Comparison of ENCODE assay signal across 15 cellular contexts in the genomic region with DNA sequence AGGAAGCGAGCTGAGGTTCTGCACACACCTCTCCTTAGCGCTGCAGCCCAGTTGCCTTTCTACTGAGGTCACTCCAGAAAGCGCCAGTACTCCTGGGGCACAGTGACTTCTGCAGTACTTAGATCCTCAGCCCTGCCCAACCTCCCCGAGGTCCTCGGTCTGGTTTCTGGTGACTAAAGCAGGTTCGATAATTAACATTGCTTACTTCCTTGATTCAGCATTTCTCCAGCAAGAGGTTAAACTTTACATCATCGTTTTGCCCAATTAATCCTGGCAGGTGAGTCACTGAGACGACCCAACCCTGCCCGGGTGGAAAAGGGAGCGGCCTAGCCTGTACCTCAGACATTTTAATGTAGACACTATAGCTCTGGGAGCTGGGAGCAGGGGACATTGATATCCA.
DNase-seq lines count a peak whose midpoint lies in the region; ATAC-seq and TF ChIP-seq lines count a peak whose summit lies in the region.
"Had no signal": no experiment of that assay in that cellular context is flagged by ENCODE, and none has a peak within 500 bp of the region (broad histone marks: within the 10 kb centered on the region; RNA-seq: fewer than 3 reads in every experiment).

No MANE protein-coding gene starts in this region.

- H3K27me3 Mint-ChIP-seq in progenitor cell of endocrine pancreas: no peaks in the 10 kb centered on the region

- BruUV-seq in HCT116 (replicated peaks; lab: Mats Ljungman, UMichigan): no TSS peak

- 53 to 55% methylated on average over 7 to 8 of the region's 10 CpGs for WGBS in esophagus squamous epithelium, 2 donors

- no peak overlapping the region for H2AFZ ChIP-seq in HCT116 (ENCODE audit: low read depth, low read length, poor library complexity, severe bottlenecking)

- no peaks in the 10 kb centered on the region for H3K27me3 ChIP-seq in HCT116 (ENCODE audit: insufficient read depth, low read length)
- H3K27me3 ChIP-seq in Peyer's patch: no peaks in the 10 kb centered on the region
- no peaks in the 10 kb centered on the region for H3K27me3 ChIP-seq in esophagus squamous epithelium
- H3K27me3 ChIP-seq: brain microvascular endothelial cell had no signal

- CTCF ChIA-PET in HCT116 (lab: Charles Lee): interaction anchor here (2.6 kb wide), 1 partner anchor 14 kb away, joined by 9 read pairs; no protein-coding TSS in a partner anchor

- H3K27ac ChIP-seq in HCT116 (ENCODE audit: low read depth, low read length) (peak overlapping the region; percentile 59), Peyer's patch (peak overlapping the region in 3 of 4 donors; percentile 60 to 79 (median 70)), esophagus squamous epithelium (peak overlapping the region; percentile 70 to 85 (median 75))
- H3K27ac ChIP-seq: brain microvascular endothelial cell had no signal

- H3K9ac ChIP-seq in HCT116 (ENCODE audit: low read length): peak overlapping the region; percentile 19

- H3K9me3 ChIP-seq in HCT116 (ENCODE audit: control insufficient read depth in 1 of 2, insufficient read depth in 1 of 2, low read depth in 1 of 2, low read length in 2 of 2) (no peaks in the 10 kb centered on the region), Peyer's patch (no peaks in the 10 kb centered on the region), esophagus squamous epithelium (no peaks in the 10 kb centered on the region)

- H3K36me3 ChIP-seq in HCT116 (ENCODE audit: control insufficient read depth in 1 of 2, insufficient read depth in 2 of 2, low read length in 2 of 2) (no peaks in the 10 kb centered on the region), Peyer's patch (peaks cover 0 to 14% (median 0%) of the 10 kb centered on the region in 3 donors), esophagus squamous epithelium (peaks cover 0 to 30% (median 0%) of the 10 kb centered on the region in 3 donors)
- H3K36me3 ChIP-seq: brain microvascular endothelial cell had no signal

- no peak overlapping the region for H3K4me3 Mint-ChIP-seq in progenitor cell of endocrine pancreas (ENCODE audit: low read depth)
- H3K4me3 Mint-ChIP-seq: activated T-helper 17 cell treated with anti-CD3 and anti-CD28 coated beads, Interleukin-2, amount 50 U/mL, for 72 hours; CD8-positive, alpha-beta T cell had no signal

- DNase-seq in HCT116 (ENCODE audit: low read depth, low spot score) (peak; percentile 78), Peyer's patch (peak in 2 of 3 donors; percentile 78 to 84), esophagus squamous epithelium (lab: John Stamatoyannopoulos, UW) (no peak), progenitor cell of endocrine pancreas (ENCODE audit: low spot score, unreplicated experiment) (no peak), 8988T (no peak), omental fat pad (ENCODE audit: low spot score) (no peak)
- DNase-seq in stimulated activated CD4-positive, alpha-beta T cell treated with anti-CD3 and anti-CD28 coated beads, Interleukin-1b, Interleukin-23, amount 100 ng/mL, for 48 hours: no peak
- DNase-seq: activated CD4-positive, alpha-beta T cell treated with anti-CD3 and anti-CD28 coated beads for 4 hours; brain microvascular endothelial cell; CD8-positive, alpha-beta T cell; hippocampal formation; right cardiac atrium; SW 1271 had no signal

- H3K4me1 ChIP-seq in HCT116 (ENCODE audit: control insufficient read depth in 1 of 2, insufficient read depth in 2 of 2, low read length in 2 of 2) (peaks cover 20 to 31% of the 10 kb centered on the region in 2 experiments), Peyer's patch (peaks cover 0 to 31% (median 4%) of the 10 kb centered on the region in 4 donors), esophagus squamous epithelium (peaks cover 3 to 39% (median 3%) of the 10 kb centered on the region in 3 donors)

- peak; percentile 24; the same call in 1 of the 2 replicates for TF ChIP-seq RAD21 in HCT116 (IDR thresholded peaks at IDR 0.05; ENCODE audit: low read depth)

- H3K9me2 ChIP-seq in HCT116 (ENCODE audit: insufficient read depth): no peaks in the 10 kb centered on the region

- H3K4me3 ChIP-seq in HCT116 (replicated peaks in 1 of 2; ENCODE audit: low read depth in 1 of 2, low read length in 2 of 2) (peak overlapping the region; percentile 22), Peyer's patch (no peak overlapping the region), esophagus squamous epithelium (no peak overlapping the region)

- POLR2A ChIA-PET in HCT116 (lab: Charles Lee): no interaction called here

- no peaks in the 10 kb centered on the region for H4K20me1 ChIP-seq in HCT116 (ENCODE audit: insufficient read depth)

- 0 out of 2 replicates have a peak, but pooled peaks cover 3% of the 10 kb centered on the region for H3K79me2 ChIP-seq in HCT116 (ENCODE audit: insufficient read depth, low read length)

- peaks cover 36% of the 10 kb centered on the region for H3K4me1 Mint-ChIP-seq in progenitor cell of endocrine pancreas (ENCODE audit: low read depth)
- H3K4me1 Mint-ChIP-seq: activated T-helper 17 cell treated with anti-CD3 and anti-CD28 coated beads, Interleukin-2, amount 50 U/mL, for 72 hours had no signal

- H3K36me3 Mint-ChIP-seq in progenitor cell of endocrine pancreas (ENCODE audit: insufficient read depth): peaks cover 9% of the 10 kb centered on the region
- H3K36me3 Mint-ChIP-seq: CD8-positive, alpha-beta T cell had no signal

- peak; percentile 95 for ATAC-seq in HCT116
- ATAC-seq in omental fat pad (ENCODE audit: low FRiP score): no peak
- no peak for ATAC-seq in GM18520 (IDR thresholded peaks at IDR 0.05; ENCODE audit: unreplicated experiment)
- ATAC-seq: activated T-helper 17 cell treated with anti-CD3 and anti-CD28 coated beads, Interleukin-2, amount 50 U/mL, for 72 hours; CD8-positive, alpha-beta T cell had no signal

- H3K4me2 ChIP-seq in HCT116 (ENCODE audit: low read length): peak overlapping the region; percentile 59

- no peak for TF ChIP-seq CTCF in HCT116 (IDR thresholded peaks at IDR 0.05 in 2 of 3, conservative IDR thresholded peaks at IDR 0.05 in 1 of 3; ENCODE audit: borderline replicate concordance in 1 of 3, insufficient read depth in 1 of 3, low read depth in 2 of 3, low read length in 2 of 3)
- no peak for TF ChIP-seq CTCF in Peyer's patch (IDR thresholded peaks at IDR 0.05)
- TF ChIP-seq CTCF in esophagus squamous epithelium (IDR thresholded peaks at IDR 0.05): no peak
- no peak for TF ChIP-seq CTCF in progenitor cell of endocrine pancreas (IDR thresholded peaks at IDR 0.05; ENCODE audit: unreplicated experiment)
- no peak for TF ChIP-seq CTCF in omental fat pad (IDR thresholded peaks at IDR 0.05)

- intact Hi-C loops in HCT116 (cut with micrococcal nuclease): no loop called here
- intact Hi-C loops in esophagus squamous epithelium (cut with DNase I): no loop called here

- TF ChIP-seq POLR2A in HCT116 (IDR thresholded peaks at IDR 0.05; ENCODE audit: borderline replicate concordance, extremely low read depth, insufficient read depth, insufficient read length): no peak
- peak in 1 of 2 donors; percentile 31 for TF ChIP-seq POLR2A in Peyer's patch (IDR thresholded peaks at IDR 0.05)
- no peak for TF ChIP-seq POLR2A in esophagus squamous epithelium (IDR thresholded peaks at IDR 0.05)

- H3K27ac Mint-ChIP-seq in progenitor cell of endocrine pancreas: peak overlapping the region; percentile 27
- H3K27ac Mint-ChIP-seq: activated T-helper 17 cell treated with anti-CD3 and anti-CD28 coated beads, Interleukin-2, amount 50 U/mL, for 72 hours; CD8-positive, alpha-beta T cell had no signal

- H3K9me3 Mint-ChIP-seq in progenitor cell of endocrine pancreas (ENCODE audit: low read depth): no peaks in the 10 kb centered on the region
- H3K9me3 Mint-ChIP-seq: activated T-helper 17 cell treated with anti-CD3 and anti-CD28 coated beads, Interleukin-2, amount 50 U/mL, for 72 hours; CD8-positive, alpha-beta T cell had no signal

- RAD21 ChIA-PET in HCT116 (lab: Charles Lee; ENCODE audit: low non-redundant PET in 1 of 2, low total read pairs in 2 of 2, uncharacterized antibody in 2 of 2, unreplicated experiment in 2 of 2): no interaction called here

TF ChIP-seq in HCT116, 20 proteins besides CTCF, POLR2A, EP300 and RAD21:
- no peak; the same call in 1 of the 2 replicates for TF ChIP-seq SRF (IDR thresholded peaks at IDR 0.05; ENCODE audit: low read depth)
- peak; percentile 92 for TF ChIP-seq CBX3 (IDR thresholded peaks at IDR 0.05; ENCODE audit: low read depth)
- TF ChIP-seq CEBPB (IDR thresholded peaks at IDR 0.05; ENCODE audit: low read depth): peak; percentile 88
- TF ChIP-seq, protein P1, sequence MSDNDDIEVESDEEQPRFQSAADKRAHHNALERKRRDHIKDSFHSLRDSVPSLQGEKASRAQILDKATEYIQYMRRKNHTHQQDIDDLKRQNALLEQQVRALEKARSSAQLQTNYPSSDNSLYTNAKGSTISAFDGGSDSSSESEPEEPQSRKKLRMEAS (IDR thresholded peaks at IDR 0.05): no peak
- TF ChIP-seq, protein P2, sequence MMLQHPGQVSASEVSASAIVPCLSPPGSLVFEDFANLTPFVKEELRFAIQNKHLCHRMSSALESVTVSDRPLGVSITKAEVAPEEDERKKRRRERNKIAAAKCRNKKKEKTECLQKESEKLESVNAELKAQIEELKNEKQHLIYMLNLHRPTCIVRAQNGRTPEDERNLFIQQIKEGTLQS (IDR thresholded peaks at IDR 0.05): peak; percentile 75
- peak; percentile 66 for TF ChIP-seq YY1 (IDR thresholded peaks at IDR 0.05; ENCODE audit: extremely low read depth, insufficient replicate concordance, low read depth, low read length)
- peak; percentile 84 for TF ChIP-seq FOSL1 (IDR thresholded peaks at IDR 0.05; ENCODE audit: low read depth)
- TF ChIP-seq SP1 (IDR thresholded peaks at IDR 0.05; ENCODE audit: low read depth): peak; percentile 84
- TF ChIP-seq POLR2AphosphoS5 (IDR thresholded peaks at IDR 0.05; ENCODE audit: low read depth, low read length): peak; percentile 41
- TF ChIP-seq JUND (IDR thresholded peaks at IDR 0.05): peak; percentile 89

Comparison
In these comparisons a context has a peak if more than half of its experiments do, and no peak if none do; other contexts are left out.
1. DNase-seq: peak in HCT116 (single experiment) and Peyer's patch (2 of 3); none in esophagus squamous epithelium (single experiment), progenitor cell of endocrine pancreas (single experiment), 8988T (single experiment), omental fat pad (single experiment) and stimulated activated CD4-positive, alpha-beta T cell treated with anti-CD3 and anti-CD28 coated beads, Interleukin-1b, Interleukin-23, amount 100 ng/mL, for 48 hours (single experiment).
2. H3K4me3 ChIP-seq: peak in HCT116 (2 of 2); none in Peyer's patch (0 of 4) and esophagus squamous epithelium (0 of 4).
3. Peak in every context shown above with its lines, with median percentiles within 50 percentile points of each other: H3K27ac ChIP-seq.